Comparison of ENCODE assay signal across 19 cellular contexts in the genomic region with DNA sequence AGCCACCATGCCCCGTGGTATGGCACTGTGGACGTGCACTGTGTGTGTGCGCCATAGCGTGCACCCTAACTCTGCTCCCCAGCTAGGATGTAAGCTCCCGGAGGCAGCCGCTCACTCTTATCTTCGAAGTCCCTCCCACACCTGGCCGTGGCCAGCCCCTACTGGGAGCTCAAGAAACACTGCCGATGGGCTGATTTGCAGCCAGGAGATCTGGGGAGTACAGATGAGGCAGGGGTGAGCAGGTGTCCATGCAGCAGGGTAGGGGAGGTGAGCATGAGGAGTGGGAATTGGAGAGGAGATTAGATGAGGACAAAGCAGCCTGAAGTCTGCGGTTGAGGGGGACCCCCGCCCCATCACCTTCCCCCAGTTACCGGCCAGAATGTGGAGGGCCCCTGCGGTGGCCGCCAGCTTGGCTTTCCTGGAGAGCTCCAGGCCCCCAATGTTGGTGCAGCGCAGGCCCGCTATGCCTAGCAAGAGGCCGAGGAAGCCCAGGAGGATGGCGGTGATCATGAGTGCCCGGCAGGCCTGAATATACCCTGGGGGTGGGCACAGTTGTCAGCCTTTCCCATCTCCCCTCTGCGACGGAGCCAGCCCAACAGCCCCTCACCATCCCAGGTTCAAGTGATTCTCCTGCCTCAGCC. TPM values are rescaled to one million over a fixed set of nuclear protein-coding genes. Genes with fewer than 3 reads are reported as not detected.
"Had no signal": no experiment of that assay in that cellular context is flagged by ENCODE, and none has a peak within 500 bp of the region (broad histone marks: within the 10 kb centered on the region; RNA-seq: fewer than 3 reads in every experiment).

No MANE protein-coding gene starts in this region.

- H3K27ac ChIP-seq: adrenal gland, prostate gland, testis, upper lobe of left lung had no signal

- H3K27me3 ChIP-seq: adrenal gland, testis, upper lobe of left lung had no signal

- H3K9me3 ChIP-seq: adrenal gland, prostate gland, testis, upper lobe of left lung had no signal

- FAIRE-seq: frontal cortex had no signal

- DNase-seq: activated CD4-positive, alpha-beta T cell treated with anti-CD3 and anti-CD28 coated beads, Interleukin-2, amount 50 U/mL, for 48 hours; activated effector memory CD4-positive, alpha-beta T cell treated with anti-CD3 and anti-CD28 coated beads, Interleukin-2, amount 50 U/mL, for 16 hours; activated T-cell treated with anti-CD3 and anti-CD28 coated beads, Interleukin-2, amount 50 U/mL, for 24 hours; adrenal gland; endodermal cell; head of caudate nucleus; kidney glomerular epithelial cell; stimulated activated naive CD8-positive, alpha-beta T cell treated with anti-CD3 and anti-CD28 coated beads, Interleukin-15, amount 100 ng/mL, for 72 hours; testis had no signal

- H3K4me1 ChIP-seq: prostate gland had no signal

- H3K4me3 ChIP-seq: adrenal gland, prostate gland, smooth muscle cell, testis, upper lobe of left lung had no signal

- H3K36me3 ChIP-seq: prostate gland had no signal

- H3K4me2 ChIP-seq: smooth muscle cell had no signal

- ATAC-seq: right cardiac atrium; stimulated activated naive CD8-positive, alpha-beta T cell treated with anti-CD3 and anti-CD28 coated beads, Interleukin-15, amount 100 ng/mL, for 72 hours had no signal

RNA-seq across cellular contexts. Expression of gene MOGAT3, which starts 33.2 kb away (rescaled TPM):
- total RNA-seq: adrenal gland; dermis microvascular lymphatic vessel endothelial cell; epithelial cell of proximal tubule; frontal cortex; mesenteric fat pad; omental fat pad; prostate gland; right cardiac atrium; smooth muscle cell; T-helper 1 cell treated with Interleukin-12 subunit alpha and Interleukin-12 subunit beta and Interleukin-4 antibody, amounts not matched to agents 30 ng/mL and 1 ng/mL, for 36 hours; testis; upper lobe of left lung had no signal
- polyA plus RNA-seq: adrenal gland, right cardiac atrium, smooth muscle cell had no signal
